Comparison of ENCODE assay signal across 24 cellular contexts in the genomic region with DNA sequence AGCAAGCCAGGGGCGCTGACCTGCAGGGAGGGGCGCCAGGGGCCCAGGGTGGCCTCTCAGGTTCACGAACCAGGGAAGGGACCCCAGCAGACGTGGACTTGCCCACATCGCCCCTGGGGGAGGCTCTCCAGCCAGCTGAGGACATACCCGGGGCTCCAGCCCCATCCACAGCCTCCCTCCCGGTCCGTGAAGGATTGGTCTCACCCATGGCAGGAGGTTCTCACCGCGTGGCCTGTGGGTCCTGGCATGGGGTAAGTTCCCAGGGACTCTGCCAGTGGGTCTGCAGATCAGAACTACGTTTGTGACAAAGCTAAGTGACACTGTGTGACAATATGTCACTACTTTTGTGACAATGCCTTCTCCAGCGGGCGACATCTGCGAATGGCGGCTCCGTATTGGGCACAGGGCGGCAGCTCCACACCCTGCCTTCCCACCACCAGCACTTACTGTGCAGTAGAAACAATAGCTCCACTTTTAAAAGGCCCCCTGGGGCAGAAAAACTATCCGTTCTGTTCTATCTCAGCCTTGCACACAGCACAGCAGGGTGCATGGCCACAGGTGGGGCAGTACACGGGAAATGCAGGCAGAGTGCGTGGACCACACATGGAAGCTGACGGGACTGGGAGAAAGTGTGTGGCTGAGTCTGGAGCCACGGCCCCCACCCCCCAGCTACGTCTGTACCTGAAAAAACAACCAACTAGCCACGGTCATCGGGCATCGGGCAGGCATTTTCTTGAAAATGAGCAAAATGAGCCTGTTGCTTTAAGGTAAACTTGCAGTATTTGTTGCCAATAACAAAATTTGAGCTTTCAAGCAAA.
DNase-seq lines count a peak whose midpoint lies in the region; ATAC-seq and TF ChIP-seq lines count a peak whose summit lies in the region.
"Had no signal": no experiment of that assay in that cellular context is flagged by ENCODE, and none has a peak within 500 bp of the region (broad histone marks: within the 10 kb centered on the region; RNA-seq: fewer than 3 reads in every experiment).

No MANE protein-coding gene starts in this region.

- no peaks in the 10 kb centered on the region for H3K36me3 Mint-ChIP-seq in WTC11
- H3K36me3 Mint-ChIP-seq: CD4-positive, CD25-positive, alpha-beta regulatory T cell had no signal

- ATAC-seq in right cardiac atrium (no peak), WTC11 (no peak), lower lobe of right lung (no peak)
- ATAC-seq: activated T-helper 17 cell treated with anti-CD3 and anti-CD28 coated beads, Interleukin-2, amount 50 U/mL, for 72 hours; heart right ventricle; left cardiac atrium; SK-N-SH treated with all-trans-retinoic acid at 6 μM for 48 hours; stimulated activated naive CD8-positive, alpha-beta T cell treated with anti-CD3 and anti-CD28 coated beads, Interleukin-15, Interleukin-2, amounts not matched to agents 100 U/mL and 50 U/mL, for 24 hours had no signal

- TF ChIP-seq CTCF in WTC11 (IDR thresholded peaks at IDR 0.05) (no peak), lower lobe of right lung (IDR thresholded peaks at IDR 0.05) (no peak)

- H3K36me3 ChIP-seq in lower lobe of right lung = no peaks in the 10 kb centered on the region
- H3K36me3 ChIP-seq: heart right ventricle had no signal

- in situ Hi-C loops in KBM-7 (cut with MboI; ENCODE audit: low pct_unique_long_range_greater_than_20kb, low sequenced_read_pairs) = no loop called here

- H3K27ac ChIP-seq in right cardiac atrium (ENCODE audit: low read length) (no peak overlapping the region), lower lobe of right lung (no peak overlapping the region)
- H3K27ac ChIP-seq: epithelial cell of prostate, heart right ventricle had no signal

- H3K4me1 ChIP-seq in right cardiac atrium (ENCODE audit: control insufficient read depth, insufficient read depth, low read length) (no peaks in the 10 kb centered on the region), lower lobe of right lung (no peaks in the 10 kb centered on the region)

- peaks cover 3% of the 10 kb centered on the region; the same call in 1 of the 2 replicates for H3K27me3 Mint-ChIP-seq in WTC11 (ENCODE audit: low read depth)
- H3K27me3 Mint-ChIP-seq: activated T-helper 17 cell treated with anti-CD3 and anti-CD28 coated beads, Interleukin-2, amount 50 U/mL, for 72 hours; CD4-positive, CD25-positive, alpha-beta regulatory T cell; central memory CD8-positive, alpha-beta T cell had no signal

- peak overlapping the region; percentile 5; the same call in 1 of the 2 replicates for H3K27ac Mint-ChIP-seq in WTC11
- H3K27ac Mint-ChIP-seq: activated T-helper 17 cell treated with anti-CD3 and anti-CD28 coated beads, Interleukin-2, amount 50 U/mL, for 72 hours; CD4-positive, CD25-positive, alpha-beta regulatory T cell had no signal

- H3K4me1 Mint-ChIP-seq in WTC11 = peaks cover 8% of the 10 kb centered on the region
- H3K4me1 Mint-ChIP-seq: activated T-helper 17 cell treated with anti-CD3 and anti-CD28 coated beads, Interleukin-2, amount 50 U/mL, for 72 hours; CD4-positive, CD25-positive, alpha-beta regulatory T cell; central memory CD8-positive, alpha-beta T cell had no signal

- H3K4me3 ChIP-seq in right cardiac atrium (ENCODE audit: low read length) (no peak overlapping the region), lower lobe of right lung (no peak overlapping the region)
- H3K4me3 ChIP-seq: heart right ventricle had no signal

- POLR2A ChIA-PET in WTC11 (lab: Charles Lee) = no interaction called here

- DNase-seq in cardiac septum (ENCODE audit: low spot score) (peak; percentile 66), right cardiac atrium (no peak), WTC11 (ENCODE audit: low spot score) (no peak), lower lobe of right lung (peak; percentile 27), ureter (ENCODE audit: low spot score) (peak; percentile 23), KBM-7 (no peak), NCI-H2081 (lab: John Stamatoyannopoulos, UW) (no peak), NCI-H187 treated with DMSO at 0.1 percent for 48 hours (lab: John Stamatoyannopoulos, UW) (no peak)
- DNase-seq: activated CD4-positive, alpha-beta T cell treated with anti-CD3 and anti-CD28 coated beads, Interleukin-2, amount 50 U/mL, for 48 hours; CD4-positive, CD25-positive, alpha-beta regulatory T cell; EL; H9; left cardiac atrium; mesenchymal stem cell; NCI-H1092 treated with DMSO at 0.1 percent for 48 hours; NCI-H526 treated with DMSO at 0.1 percent for 48 hours; retina; RPMI8226; stimulated activated naive CD8-positive, alpha-beta T cell treated with anti-CD3 and anti-CD28 coated beads, Interleukin-15, Interleukin-2, amounts not matched to agents 100 U/mL and 50 U/mL, for 24 hours had no signal

- CTCF ChIA-PET in WTC11 (lab: Charles Lee) = interaction anchor here (2.6 kb wide), 1 partner anchor 234 kb away, joined by 7 read pairs; no protein-coding TSS in a partner anchor

- intact Hi-C loops in cardiac septum (cut with DNase I) = no loop called here
- intact Hi-C loops in right cardiac atrium (cut with DNase I) = no loop called here
- intact Hi-C loops in lower lobe of right lung (cut with DNase I) = no loop called here

- no peaks in the 10 kb centered on the region for H3K9me3 Mint-ChIP-seq in WTC11
- H3K9me3 Mint-ChIP-seq: activated T-helper 17 cell treated with anti-CD3 and anti-CD28 coated beads, Interleukin-2, amount 50 U/mL, for 72 hours; CD4-positive, CD25-positive, alpha-beta regulatory T cell; central memory CD8-positive, alpha-beta T cell; H9 had no signal

- no peaks in the 10 kb centered on the region for H3K9me3 ChIP-seq in right cardiac atrium (ENCODE audit: control insufficient read depth, low read length)
- no peaks in the 10 kb centered on the region for H3K9me3 ChIP-seq in lower lobe of right lung

- no peak overlapping the region for H3K4me3 Mint-ChIP-seq in WTC11
- H3K4me3 Mint-ChIP-seq: activated T-helper 17 cell treated with anti-CD3 and anti-CD28 coated beads, Interleukin-2, amount 50 U/mL, for 72 hours; CD4-positive, CD25-positive, alpha-beta regulatory T cell; central memory CD8-positive, alpha-beta T cell; H9 had no signal

- WGBS in right cardiac atrium = 91% methylated on average over 26 of the region's 26 CpGs

- H3K27me3 ChIP-seq in right cardiac atrium (ENCODE audit: control insufficient read depth, insufficient read depth) (no peaks in the 10 kb centered on the region), lower lobe of right lung (ENCODE audit: low read depth) (peaks cover 9% of the 10 kb centered on the region)

TF ChIP-seq in WTC11, 78 proteins besides CTCF, POLR2A, EP300 and RAD21 (continues in another document):
- TF ChIP-seq USF2 (CRISPR knock-in tag; IDR thresholded peaks at IDR 0.05) (no peak), NFATC4 (CRISPR knock-in tag; IDR thresholded peaks at IDR 0.05) (no peak)
- TF ChIP-seq, protein P1, sequence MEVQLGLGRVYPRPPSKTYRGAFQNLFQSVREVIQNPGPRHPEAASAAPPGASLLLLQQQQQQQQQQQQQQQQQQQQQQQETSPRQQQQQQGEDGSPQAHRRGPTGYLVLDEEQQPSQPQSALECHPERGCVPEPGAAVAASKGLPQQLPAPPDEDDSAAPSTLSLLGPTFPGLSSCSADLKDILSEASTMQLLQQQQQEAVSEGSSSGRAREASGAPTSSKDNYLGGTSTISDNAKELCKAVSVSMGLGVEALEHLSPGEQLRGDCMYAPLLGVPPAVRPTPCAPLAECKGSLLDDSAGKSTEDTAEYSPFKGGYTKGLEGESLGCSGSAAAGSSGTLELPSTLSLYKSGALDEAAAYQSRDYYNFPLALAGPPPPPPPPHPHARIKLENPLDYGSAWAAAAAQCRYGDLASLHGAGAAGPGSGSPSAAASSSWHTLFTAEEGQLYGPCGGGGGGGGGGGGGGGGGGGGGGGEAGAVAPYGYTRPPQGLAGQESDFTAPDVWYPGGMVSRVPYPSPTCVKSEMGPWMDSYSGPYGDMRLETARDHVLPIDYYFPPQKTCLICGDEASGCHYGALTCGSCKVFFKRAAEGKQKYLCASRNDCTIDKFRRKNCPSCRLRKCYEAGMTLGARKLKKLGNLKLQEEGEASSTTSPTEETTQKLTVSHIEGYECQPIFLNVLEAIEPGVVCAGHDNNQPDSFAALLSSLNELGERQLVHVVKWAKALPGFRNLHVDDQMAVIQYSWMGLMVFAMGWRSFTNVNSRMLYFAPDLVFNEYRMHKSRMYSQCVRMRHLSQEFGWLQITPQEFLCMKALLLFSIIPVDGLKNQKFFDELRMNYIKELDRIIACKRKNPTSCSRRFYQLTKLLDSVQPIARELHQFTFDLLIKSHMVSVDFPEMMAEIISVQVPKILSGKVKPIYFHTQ (CRISPR knock-in tag; IDR thresholded peaks at IDR 0.05) = no peak
- TF ChIP-seq, protein P2, sequence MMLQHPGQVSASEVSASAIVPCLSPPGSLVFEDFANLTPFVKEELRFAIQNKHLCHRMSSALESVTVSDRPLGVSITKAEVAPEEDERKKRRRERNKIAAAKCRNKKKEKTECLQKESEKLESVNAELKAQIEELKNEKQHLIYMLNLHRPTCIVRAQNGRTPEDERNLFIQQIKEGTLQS (CRISPR knock-in tag; conservative IDR thresholded peaks at IDR 0.05) = no peak

Comparison
In these comparisons a context has a peak if more than half of its experiments do, and no peak if none do; other contexts are left out.
1. DNase-seq: peak in cardiac septum (single experiment), lower lobe of right lung (single experiment) and ureter (single experiment); none in right cardiac atrium (0 of 3), WTC11 (single experiment), KBM-7 (single experiment), NCI-H2081 (0 of 2) and NCI-H187 treated with DMSO at 0.1 percent for 48 hours (single experiment).